Comparison of ENCODE assay signal across 2 cellular contexts in genomic region chrX:49190783-49191032, GRCh38.
A peak's percentile ranks its signal among the peaks of the same experiment; 100 is the strongest.
TF ChIP-seq lines count a peak whose summit lies in the region.

No MANE protein-coding gene starts in this region.

TF ChIP-seq in SK-N-SH, 30 proteins besides CTCF, POLR2A, EP300 and RAD21 (continued from another document):
- TF ChIP-seq ZBTB33 (IDR thresholded peaks at IDR 0.05; ENCODE audit: borderline replicate concordance, low read depth), result no peak
- TF ChIP-seq MXI1 (IDR thresholded peaks at IDR 0.05; ENCODE audit: low read depth, low read length), result no peak; the same call in 1 of the 2 replicates
- 0 out of 2 replicates have a peak, but pooled peaks have one; percentile 31 for TF ChIP-seq TAF1 (IDR thresholded peaks at IDR 0.05; ENCODE audit: borderline replicate concordance, low read depth, low read length)
- no peak for TF ChIP-seq SMC3 (IDR thresholded peaks at IDR 0.05; ENCODE audit: low read depth, low read length)
- TF ChIP-seq NRF1 (IDR thresholded peaks at IDR 0.05; ENCODE audit: low read depth, low read length), result no peak
- TF ChIP-seq, protein P1, sequence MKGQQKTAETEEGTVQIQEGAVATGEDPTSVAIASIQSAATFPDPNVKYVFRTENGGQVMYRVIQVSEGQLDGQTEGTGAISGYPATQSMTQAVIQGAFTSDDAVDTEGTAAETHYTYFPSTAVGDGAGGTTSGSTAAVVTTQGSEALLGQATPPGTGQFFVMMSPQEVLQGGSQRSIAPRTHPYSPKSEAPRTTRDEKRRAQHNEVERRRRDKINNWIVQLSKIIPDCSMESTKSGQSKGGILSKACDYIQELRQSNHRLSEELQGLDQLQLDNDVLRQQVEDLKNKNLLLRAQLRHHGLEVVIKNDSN (IDR thresholded peaks at IDR 0.05; ENCODE audit: borderline replicate concordance, low read depth), result no peak
- TF ChIP-seq ELF1 (IDR thresholded peaks at IDR 0.05), result peak; percentile 6; the same call in 1 of the 2 replicates
- TF ChIP-seq FOSL2 (IDR thresholded peaks at IDR 0.05; ENCODE audit: borderline replicate concordance, low read depth), result no peak
- TF ChIP-seq CHD2 (IDR thresholded peaks at IDR 0.05; ENCODE audit: low read length, partially characterized antibody), result no peak
- no peak for TF ChIP-seq FOXM1 (IDR thresholded peaks at IDR 0.05; ENCODE audit: low read depth)
- TF ChIP-seq REST (IDR thresholded peaks at IDR 0.05; ENCODE audit: low read depth, low read length), result no peak
- TF ChIP-seq MEF2A (IDR thresholded peaks at IDR 0.05; ENCODE audit: borderline replicate concordance, low read depth), result no peak
- no peak for TF ChIP-seq TEAD4 (IDR thresholded peaks at IDR 0.05; ENCODE audit: borderline replicate concordance, insufficient read depth)
- TF ChIP-seq, protein P2, sequence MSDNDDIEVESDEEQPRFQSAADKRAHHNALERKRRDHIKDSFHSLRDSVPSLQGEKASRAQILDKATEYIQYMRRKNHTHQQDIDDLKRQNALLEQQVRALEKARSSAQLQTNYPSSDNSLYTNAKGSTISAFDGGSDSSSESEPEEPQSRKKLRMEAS (IDR thresholded peaks at IDR 0.05; ENCODE audit: low read depth), result 0 out of 2 replicates have a peak, but pooled peaks have one; percentile 31
- TF ChIP-seq TCF12 (IDR thresholded peaks at IDR 0.05), result no peak
- TF ChIP-seq GATA2 (CRISPR knock-in tag; IDR thresholded peaks at IDR 0.05), result no peak
- TF ChIP-seq GABPA (IDR thresholded peaks at IDR 0.05; ENCODE audit: low read depth), result no peak
- TF ChIP-seq NFIC (IDR thresholded peaks at IDR 0.05; ENCODE audit: borderline replicate concordance), result no peak
- TF ChIP-seq USF2 (IDR thresholded peaks at IDR 0.05; ENCODE audit: borderline replicate concordance, low read depth, low read length), result no peak
- TF ChIP-seq FOXJ3 (CRISPR knock-in tag; IDR thresholded peaks at IDR 0.05), result no peak
- TF ChIP-seq JUND (IDR thresholded peaks at IDR 0.05), result no peak
- TF ChIP-seq RFX5 (IDR thresholded peaks at IDR 0.05; ENCODE audit: low read length), result no peak
- TF ChIP-seq POLR2AphosphoS5 (IDR thresholded peaks at IDR 0.05; ENCODE audit: low read depth, low read length), result peak; percentile 56; the same call in 1 of the 2 replicates

TF ChIP-seq in SK-N-SH treated with all-trans-retinoic acid at 6 μM for 48 hours, 23 proteins besides CTCF, POLR2A, EP300 and RAD21 (continued from another document):
- TF ChIP-seq ZNF565 (CRISPR knock-in tag; conservative IDR thresholded peaks at IDR 0.05; ENCODE audit: low read depth) (no peak), OSR1 (CRISPR knock-in tag; IDR thresholded peaks at IDR 0.05) (no peak), CSDC2 (CRISPR knock-in tag; IDR thresholded peaks at IDR 0.05) (no peak), GLIS3 (CRISPR knock-in tag; IDR thresholded peaks at IDR 0.05) (no peak), ISL1 (CRISPR knock-in tag; IDR thresholded peaks at IDR 0.05) (no peak), PATZ1 (CRISPR knock-in tag; IDR thresholded peaks at IDR 0.05; ENCODE audit: borderline replicate concordance) (no peak), ESRRG (CRISPR knock-in tag; IDR thresholded peaks at IDR 0.05) (no peak), TCF4 (CRISPR knock-in tag; IDR thresholded peaks at IDR 0.05; ENCODE audit: borderline replicate concordance) (no peak), ZFP30 (CRISPR knock-in tag; IDR thresholded peaks at IDR 0.05) (no peak), ZNF70 (CRISPR knock-in tag; IDR thresholded peaks at IDR 0.05) (no peak), BACH2 (CRISPR knock-in tag; IDR thresholded peaks at IDR 0.05; ENCODE audit: borderline replicate concordance) (no peak), SNAI2 (CRISPR knock-in tag; IDR thresholded peaks at IDR 0.05) (no peak), ARNTL (CRISPR knock-in tag; IDR thresholded peaks at IDR 0.05; ENCODE audit: borderline replicate concordance, low read depth) (no peak)
